Comparison of ENCODE assay signal across 1 cellular context in the genomic region with DNA sequence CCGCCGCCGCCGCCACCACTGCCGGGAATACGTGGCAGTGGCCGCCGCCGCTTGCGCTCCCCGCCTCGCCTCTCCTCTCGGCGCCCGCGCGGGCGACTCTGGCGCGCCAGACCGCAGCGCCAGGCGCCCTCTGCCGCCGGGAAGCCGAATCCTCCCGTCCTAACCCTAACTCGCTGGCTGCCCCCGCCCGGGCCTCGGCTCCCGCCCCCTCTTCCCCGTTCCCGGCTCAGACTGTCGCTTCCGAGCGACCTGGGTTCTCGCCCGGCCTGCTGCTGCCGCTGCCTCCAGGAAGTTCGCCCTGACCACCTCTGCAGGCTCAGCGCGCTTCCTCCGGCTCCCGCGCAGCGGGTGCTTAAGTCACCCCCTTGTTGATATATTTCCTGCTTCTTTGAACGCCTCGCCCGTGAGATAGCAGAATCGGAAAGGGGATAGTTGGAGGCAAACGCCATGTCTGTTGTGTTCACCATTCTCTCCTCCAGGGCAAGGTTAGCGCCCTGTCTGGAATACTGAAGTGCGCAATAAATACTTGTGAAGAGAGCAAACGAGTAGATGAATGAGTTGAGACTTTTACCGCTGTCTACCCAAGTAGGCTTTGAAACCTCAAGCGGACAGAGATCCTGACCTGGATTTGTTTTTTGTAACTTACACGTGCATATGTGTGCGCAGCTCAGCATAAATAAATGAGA.
A peak's percentile ranks its signal among the peaks of the same experiment; 100 is the strongest.
TF ChIP-seq lines count a peak whose summit lies in the region.

A gene with protein sequence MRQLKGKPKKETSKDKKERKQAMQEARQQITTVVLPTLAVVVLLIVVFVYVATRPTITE (minus strand): TSS at position 100 of the 686 bp plus-strand sequence. CDS start 64,202 bp downstream, outside the sequence.

TF ChIP-seq in GM12878, 131 proteins besides CTCF, POLR2A, EP300 and RAD21 (continued from another document):
- TF ChIP-seq, protein P1, sequence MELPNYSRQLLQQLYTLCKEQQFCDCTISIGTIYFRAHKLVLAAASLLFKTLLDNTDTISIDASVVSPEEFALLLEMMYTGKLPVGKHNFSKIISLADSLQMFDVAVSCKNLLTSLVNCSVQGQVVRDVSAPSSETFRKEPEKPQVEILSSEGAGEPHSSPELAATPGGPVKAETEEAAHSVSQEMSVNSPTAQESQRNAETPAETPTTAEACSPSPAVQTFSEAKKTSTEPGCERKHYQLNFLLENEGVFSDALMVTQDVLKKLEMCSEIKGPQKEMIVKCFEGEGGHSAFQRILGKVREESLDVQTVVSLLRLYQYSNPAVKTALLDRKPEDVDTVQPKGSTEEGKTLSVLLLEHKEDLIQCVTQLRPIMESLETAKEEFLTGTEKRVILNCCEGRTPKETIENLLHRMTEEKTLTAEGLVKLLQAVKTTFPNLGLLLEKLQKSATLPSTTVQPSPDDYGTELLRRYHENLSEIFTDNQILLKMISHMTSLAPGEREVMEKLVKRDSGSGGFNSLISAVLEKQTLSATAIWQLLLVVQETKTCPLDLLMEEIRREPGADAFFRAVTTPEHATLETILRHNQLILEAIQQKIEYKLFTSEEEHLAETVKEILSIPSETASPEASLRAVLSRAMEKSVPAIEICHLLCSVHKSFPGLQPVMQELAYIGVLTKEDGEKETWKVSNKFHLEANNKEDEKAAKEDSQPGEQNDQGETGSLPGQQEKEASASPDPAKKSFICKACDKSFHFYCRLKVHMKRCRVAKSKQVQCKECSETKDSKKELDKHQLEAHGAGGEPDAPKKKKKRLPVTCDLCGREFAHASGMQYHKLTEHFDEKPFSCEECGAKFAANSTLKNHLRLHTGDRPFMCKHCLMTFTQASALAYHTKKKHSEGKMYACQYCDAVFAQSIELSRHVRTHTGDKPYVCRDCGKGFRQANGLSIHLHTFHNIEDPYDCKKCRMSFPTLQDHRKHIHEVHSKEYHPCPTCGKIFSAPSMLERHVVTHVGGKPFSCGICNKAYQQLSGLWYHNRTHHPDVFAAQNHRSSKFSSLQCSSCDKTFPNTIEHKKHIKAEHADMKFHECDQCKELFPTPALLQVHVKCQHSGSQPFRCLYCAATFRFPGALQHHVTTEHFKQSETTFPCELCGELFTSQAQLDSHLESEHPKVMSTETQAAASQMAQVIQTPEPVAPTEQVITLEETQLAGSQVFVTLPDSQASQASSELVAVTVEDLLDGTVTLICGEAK (IDR thresholded peaks at IDR 0.05; ENCODE audit: borderline replicate concordance), result no peak
- no peak for TF ChIP-seq ZNF622 (IDR thresholded peaks at IDR 0.05)
- TF ChIP-seq MTA2 (IDR thresholded peaks at IDR 0.05; ENCODE audit: low read depth), result no peak
- peak; percentile 67 for TF ChIP-seq SMC3 (IDR thresholded peaks at IDR 0.05; ENCODE audit: borderline replicate concordance, low read length)
- TF ChIP-seq, protein P2, sequence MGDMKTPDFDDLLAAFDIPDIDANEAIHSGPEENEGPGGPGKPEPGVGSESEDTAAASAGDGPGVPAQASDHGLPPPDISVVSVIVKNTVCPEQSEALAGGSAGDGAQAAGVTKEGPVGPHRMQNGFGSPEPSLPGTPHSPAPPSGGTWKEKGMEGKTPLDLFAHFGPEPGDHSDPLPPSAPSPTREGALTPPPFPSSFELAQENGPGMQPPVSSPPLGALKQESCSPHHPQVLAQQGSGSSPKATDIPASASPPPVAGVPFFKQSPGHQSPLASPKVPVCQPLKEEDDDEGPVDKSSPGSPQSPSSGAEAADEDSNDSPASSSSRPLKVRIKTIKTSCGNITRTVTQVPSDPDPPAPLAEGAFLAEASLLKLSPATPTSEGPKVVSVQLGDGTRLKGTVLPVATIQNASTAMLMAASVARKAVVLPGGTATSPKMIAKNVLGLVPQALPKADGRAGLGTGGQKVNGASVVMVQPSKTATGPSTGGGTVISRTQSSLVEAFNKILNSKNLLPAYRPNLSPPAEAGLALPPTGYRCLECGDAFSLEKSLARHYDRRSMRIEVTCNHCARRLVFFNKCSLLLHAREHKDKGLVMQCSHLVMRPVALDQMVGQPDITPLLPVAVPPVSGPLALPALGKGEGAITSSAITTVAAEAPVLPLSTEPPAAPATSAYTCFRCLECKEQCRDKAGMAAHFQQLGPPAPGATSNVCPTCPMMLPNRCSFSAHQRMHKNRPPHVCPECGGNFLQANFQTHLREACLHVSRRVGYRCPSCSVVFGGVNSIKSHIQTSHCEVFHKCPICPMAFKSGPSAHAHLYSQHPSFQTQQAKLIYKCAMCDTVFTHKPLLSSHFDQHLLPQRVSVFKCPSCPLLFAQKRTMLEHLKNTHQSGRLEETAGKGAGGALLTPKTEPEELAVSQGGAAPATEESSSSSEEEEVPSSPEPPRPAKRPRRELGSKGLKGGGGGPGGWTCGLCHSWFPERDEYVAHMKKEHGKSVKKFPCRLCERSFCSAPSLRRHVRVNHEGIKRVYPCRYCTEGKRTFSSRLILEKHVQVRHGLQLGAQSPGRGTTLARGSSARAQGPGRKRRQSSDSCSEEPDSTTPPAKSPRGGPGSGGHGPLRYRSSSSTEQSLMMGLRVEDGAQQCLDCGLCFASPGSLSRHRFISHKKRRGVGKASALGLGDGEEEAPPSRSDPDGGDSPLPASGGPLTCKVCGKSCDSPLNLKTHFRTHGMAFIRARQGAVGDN (IDR thresholded peaks at IDR 0.05), result no peak
- TF ChIP-seq MEF2A (IDR thresholded peaks at IDR 0.05; ENCODE audit: insufficient read depth, low read depth, low read length), result 0 out of 2 replicates have a peak, but pooled peaks have one; percentile 54
- TF ChIP-seq MTA3 (IDR thresholded peaks at IDR 0.05; ENCODE audit: borderline replicate concordance, low read length), result no peak
- peak; percentile 51; the same call in 1 of the 2 replicates for TF ChIP-seq ZNF24 (IDR thresholded peaks at IDR 0.05)
- TF ChIP-seq, protein P3, sequence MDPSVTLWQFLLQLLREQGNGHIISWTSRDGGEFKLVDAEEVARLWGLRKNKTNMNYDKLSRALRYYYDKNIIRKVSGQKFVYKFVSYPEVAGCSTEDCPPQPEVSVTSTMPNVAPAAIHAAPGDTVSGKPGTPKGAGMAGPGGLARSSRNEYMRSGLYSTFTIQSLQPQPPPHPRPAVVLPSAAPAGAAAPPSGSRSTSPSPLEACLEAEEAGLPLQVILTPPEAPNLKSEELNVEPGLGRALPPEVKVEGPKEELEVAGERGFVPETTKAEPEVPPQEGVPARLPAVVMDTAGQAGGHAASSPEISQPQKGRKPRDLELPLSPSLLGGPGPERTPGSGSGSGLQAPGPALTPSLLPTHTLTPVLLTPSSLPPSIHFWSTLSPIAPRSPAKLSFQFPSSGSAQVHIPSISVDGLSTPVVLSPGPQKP (IDR thresholded peaks at IDR 0.05; ENCODE audit: low read depth, low read length), result no peak
- peak; percentile 31; the same call in 1 of the 2 replicates for TF ChIP-seq CBFB (IDR thresholded peaks at IDR 0.05; ENCODE audit: low read depth)
- TF ChIP-seq, protein P4, sequence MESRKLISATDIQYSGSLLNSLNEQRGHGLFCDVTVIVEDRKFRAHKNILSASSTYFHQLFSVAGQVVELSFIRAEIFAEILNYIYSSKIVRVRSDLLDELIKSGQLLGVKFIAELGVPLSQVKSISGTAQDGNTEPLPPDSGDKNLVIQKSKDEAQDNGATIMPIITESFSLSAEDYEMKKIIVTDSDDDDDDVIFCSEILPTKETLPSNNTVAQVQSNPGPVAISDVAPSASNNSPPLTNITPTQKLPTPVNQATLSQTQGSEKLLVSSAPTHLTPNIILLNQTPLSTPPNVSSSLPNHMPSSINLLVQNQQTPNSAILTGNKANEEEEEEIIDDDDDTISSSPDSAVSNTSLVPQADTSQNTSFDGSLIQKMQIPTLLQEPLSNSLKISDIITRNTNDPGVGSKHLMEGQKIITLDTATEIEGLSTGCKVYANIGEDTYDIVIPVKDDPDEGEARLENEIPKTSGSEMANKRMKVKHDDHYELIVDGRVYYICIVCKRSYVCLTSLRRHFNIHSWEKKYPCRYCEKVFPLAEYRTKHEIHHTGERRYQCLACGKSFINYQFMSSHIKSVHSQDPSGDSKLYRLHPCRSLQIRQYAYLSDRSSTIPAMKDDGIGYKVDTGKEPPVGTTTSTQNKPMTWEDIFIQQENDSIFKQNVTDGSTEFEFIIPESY (IDR thresholded peaks at IDR 0.05), result 0 out of 2 replicates have a peak, but pooled peaks have one; percentile 39
- no peak for TF ChIP-seq NR2C2 (IDR thresholded peaks at IDR 0.05; ENCODE audit: borderline replicate concordance, control insufficient read depth, insufficient read length, low read depth)
- 0 out of 2 replicates have a peak, but pooled peaks have one; percentile 4 for TF ChIP-seq SPI1 (IDR thresholded peaks at IDR 0.05; ENCODE audit: borderline replicate concordance, insufficient read depth, low read depth, low read length)
- no peak for TF ChIP-seq SREBF1 (IDR thresholded peaks at IDR 0.05; ENCODE audit: low read length)
- no peak for TF ChIP-seq RAD51 (IDR thresholded peaks at IDR 0.05)
- TF ChIP-seq, protein P5, sequence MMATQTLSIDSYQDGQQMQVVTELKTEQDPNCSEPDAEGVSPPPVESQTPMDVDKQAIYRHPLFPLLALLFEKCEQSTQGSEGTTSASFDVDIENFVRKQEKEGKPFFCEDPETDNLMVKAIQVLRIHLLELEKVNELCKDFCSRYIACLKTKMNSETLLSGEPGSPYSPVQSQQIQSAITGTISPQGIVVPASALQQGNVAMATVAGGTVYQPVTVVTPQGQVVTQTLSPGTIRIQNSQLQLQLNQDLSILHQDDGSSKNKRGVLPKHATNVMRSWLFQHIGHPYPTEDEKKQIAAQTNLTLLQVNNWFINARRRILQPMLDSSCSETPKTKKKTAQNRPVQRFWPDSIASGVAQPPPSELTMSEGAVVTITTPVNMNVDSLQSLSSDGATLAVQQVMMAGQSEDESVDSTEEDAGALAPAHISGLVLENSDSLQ (IDR thresholded peaks at IDR 0.05), result no peak
- TF ChIP-seq SP1 (IDR thresholded peaks at IDR 0.05; ENCODE audit: low read depth, low read length), result no peak
- TF ChIP-seq STAT1 (conservative IDR thresholded peaks at IDR 0.05), result no peak
- TF ChIP-seq ZNF217 (IDR thresholded peaks at IDR 0.05), result peak; percentile 32; the same call in 1 of the 2 replicates
- peak; percentile 74; the same call in 1 of the 2 replicates for TF ChIP-seq ZNF207 (IDR thresholded peaks at IDR 0.05; ENCODE audit: borderline replicate concordance)
